ENCODE assay signal across 1 cellular context in the genomic region with DNA sequence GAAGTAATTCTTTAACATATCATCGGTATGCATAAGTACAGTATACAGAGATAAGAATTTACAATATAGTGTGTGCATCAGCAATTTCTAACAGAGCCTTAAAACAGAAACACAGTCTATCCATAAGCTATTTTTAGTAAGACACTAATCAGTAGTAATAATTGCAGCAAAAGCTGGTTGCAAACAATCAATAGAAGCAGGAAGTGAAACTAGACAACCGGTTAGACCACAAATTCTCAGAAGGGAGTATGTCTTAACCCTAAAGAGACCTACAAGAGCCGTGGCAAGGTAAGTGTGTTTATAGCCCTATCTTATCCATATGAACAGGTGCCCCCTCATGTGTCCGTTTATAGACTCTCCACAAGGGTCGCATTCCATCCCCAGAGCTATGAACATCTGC.
A peak's percentile ranks its signal among the peaks of the same experiment; 100 is the strongest.
TF ChIP-seq lines count a peak whose summit lies in the region.

No MANE protein-coding gene starts in this region.

TF ChIP-seq in GM12878, 131 proteins besides CTCF, POLR2A, EP300 and RAD21 (continued from another document):
- peak; percentile 77 for TF ChIP-seq SPI1 (IDR thresholded peaks at IDR 0.05; ENCODE audit: borderline replicate concordance, insufficient read depth, low read depth, low read length)
- TF ChIP-seq MTA2 (IDR thresholded peaks at IDR 0.05; ENCODE audit: low read depth), result peak; percentile 65; the same call in 1 of the 2 replicates
- TF ChIP-seq MEF2B (IDR thresholded peaks at IDR 0.05; ENCODE audit: partially characterized antibody, poor library complexity, severe bottlenecking), result peak; percentile 72
- 0 out of 2 replicates have a peak, but pooled peaks have one; percentile 12 for TF ChIP-seq IRF4 (IDR thresholded peaks at IDR 0.05; ENCODE audit: low read depth, low read length)
- 0 out of 2 replicates have a peak, but pooled peaks have one; percentile 52 for TF ChIP-seq DPF2 (IDR thresholded peaks at IDR 0.05)
- 0 out of 2 replicates have a peak, but pooled peaks have one; percentile 30 for TF ChIP-seq NR2F1 (conservative IDR thresholded peaks at IDR 0.05)
- peak; percentile 20; the same call in 1 of the 2 replicates for TF ChIP-seq IKZF1 (conservative IDR thresholded peaks at IDR 0.05)
